1 cellular context compared by ENCODE assay signal in the genomic region with DNA sequence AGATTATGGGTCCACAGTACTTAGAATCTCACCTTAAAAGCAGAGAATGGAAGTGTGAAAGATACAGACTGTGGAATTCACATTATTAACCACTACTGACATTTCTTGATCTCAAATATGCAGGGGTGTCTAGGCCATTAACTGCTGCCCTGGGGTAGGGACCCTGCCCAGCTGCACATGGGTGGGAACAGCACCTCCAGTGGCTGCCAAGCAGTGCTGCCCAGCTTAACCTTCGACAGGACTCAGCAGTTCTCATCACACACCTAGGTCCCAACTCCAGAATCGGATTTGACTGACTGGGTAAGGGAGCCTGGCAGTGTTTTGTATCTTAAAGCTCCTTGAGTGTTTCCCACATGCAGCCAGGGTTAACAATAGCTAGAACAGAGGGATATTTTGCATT.
TF ChIP-seq lines count a peak whose summit lies in the region.

No MANE protein-coding gene starts in this region.

TF ChIP-seq in H1, 55 proteins besides CTCF, POLR2A, EP300 and RAD21:
- no peak for TF ChIP-seq SIN3A (conservative IDR thresholded peaks at IDR 0.05 in 1 of 2, IDR thresholded peaks at IDR 0.05 in 1 of 2; ENCODE audit: low read depth in 1 of 2, low read length in 2 of 2)
- TF ChIP-seq, protein P1, sequence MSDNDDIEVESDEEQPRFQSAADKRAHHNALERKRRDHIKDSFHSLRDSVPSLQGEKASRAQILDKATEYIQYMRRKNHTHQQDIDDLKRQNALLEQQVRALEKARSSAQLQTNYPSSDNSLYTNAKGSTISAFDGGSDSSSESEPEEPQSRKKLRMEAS (IDR thresholded peaks at IDR 0.05) = 0 out of 2 replicates have a peak, but pooled peaks have one; percentile 31
TF ChIP-seq in H1: peak in this region for 1.
